Comparison of ENCODE assay signal across 12 cellular contexts in the genomic region with DNA sequence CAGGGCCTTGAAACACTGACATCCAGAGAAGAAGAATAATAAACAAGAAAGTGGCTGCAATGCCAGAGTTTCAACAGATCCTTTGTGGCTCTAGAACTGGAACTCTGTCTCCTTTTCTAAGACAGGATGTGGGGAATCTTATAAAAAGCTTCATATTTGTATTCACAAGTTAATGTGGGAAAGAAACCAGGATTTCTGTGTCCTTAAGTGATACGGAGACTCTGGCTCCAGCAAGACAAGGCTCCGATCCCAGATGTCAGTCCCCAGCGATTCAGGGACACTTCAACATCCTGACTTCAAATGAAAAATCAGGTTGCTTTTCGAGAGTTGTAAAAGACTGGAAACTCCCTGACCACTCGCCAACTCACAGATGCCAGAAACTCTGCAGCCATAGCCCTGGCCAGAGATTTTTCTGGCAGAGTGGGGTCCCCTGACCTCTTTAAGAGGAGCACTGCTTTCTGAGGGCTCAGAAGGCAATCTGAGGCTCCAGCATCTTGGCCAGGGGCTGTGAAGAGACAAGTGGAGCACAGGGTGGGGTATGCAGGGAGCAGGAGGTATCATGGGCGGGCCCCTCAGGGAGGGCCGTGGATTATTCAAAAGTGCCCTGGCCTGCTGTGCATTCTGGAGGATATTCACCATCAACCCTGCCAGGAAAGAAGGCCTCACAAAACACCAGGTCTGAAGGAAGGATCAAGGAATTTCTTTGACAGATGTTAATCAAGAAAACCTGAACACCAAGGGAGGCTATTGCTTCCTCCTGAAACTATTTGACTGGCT. TPM values are rescaled to one million over a fixed set of nuclear protein-coding genes. Genes with fewer than 3 reads are reported as not detected.
A peak's percentile ranks its signal among the peaks of the same experiment; 100 is the strongest.
DNase-seq lines count a peak whose midpoint lies in the region; TF ChIP-seq lines count a peak whose summit lies in the region.
"Had no signal": no experiment of that assay in that cellular context is flagged by ENCODE, and none has a peak within 500 bp of the region (broad histone marks: within the 10 kb centered on the region; RNA-seq: fewer than 3 reads in every experiment).

No MANE protein-coding gene starts in this region.

- intact Hi-C loops in esophagus squamous epithelium (cut with DNase I) = loop anchor here (10.0 kb wide), 1 partner anchor 81 kb away; no protein-coding TSS in a partner anchor
- intact Hi-C loops in transverse colon (cut with DNase I; ENCODE audit: low total_unique reads) = no loop called here

- no peak for TF ChIP-seq EP300 in transverse colon (IDR thresholded peaks at IDR 0.05; ENCODE audit: low read depth)

- no peaks in the 10 kb centered on the region for H3K36me3 Mint-ChIP-seq in mesothelial cell of epicardium

- TF ChIP-seq POLR2A in esophagus squamous epithelium (IDR thresholded peaks at IDR 0.05) (no peak), transverse colon (IDR thresholded peaks at IDR 0.05) (no peak)

- WGBS in esophagus squamous epithelium, 2 donors = 31 to 42% methylated on average over 7 of the region's 7 CpGs
- WGBS in transverse colon (ENCODE audit: low coverage in 1 of 2), 2 donors = 55 to 58% methylated on average over 2 to 7 of the region's 7 CpGs

- H3K27ac ChIP-seq in esophagus squamous epithelium = peak overlapping the region; percentile 16 to 69 (median 58)
- peak overlapping the region; percentile 33 to 44 for H3K27ac ChIP-seq in mucosa of rectum (ENCODE audit: low read depth in 2 of 2, low read length in 2 of 2)
- peak overlapping the region; percentile 34 to 58 (median 48) for H3K27ac ChIP-seq in transverse colon

- H3K9me3 Mint-ChIP-seq in mesothelial cell of epicardium = no peaks in the 10 kb centered on the region
- H3K9me3 Mint-ChIP-seq: activated B cell treated with CpG ODN at 0.5 μM for 24 hours; central memory CD8-positive, alpha-beta T cell; memory B cell had no signal

- H3K9me3 ChIP-seq in esophagus squamous epithelium = no peaks in the 10 kb centered on the region
- H3K9me3 ChIP-seq in mucosa of rectum (ENCODE audit: control insufficient read depth in 2 of 2, low read length in 2 of 2) = no peaks in the 10 kb centered on the region
- H3K9me3 ChIP-seq in transverse colon = no peaks in the 10 kb centered on the region

- no peak for TF ChIP-seq CTCF in esophagus squamous epithelium (IDR thresholded peaks at IDR 0.05)
- TF ChIP-seq CTCF in transverse colon (IDR thresholded peaks at IDR 0.05) = no peak
- no peak for TF ChIP-seq CTCF in GM13976 (IDR thresholded peaks at IDR 0.05; ENCODE audit: borderline replicate concordance, control extremely low read depth, extremely low read depth, insufficient read depth, missing control alignments)
- TF ChIP-seq CTCF in mesothelial cell of epicardium (IDR thresholded peaks at IDR 0.05; ENCODE audit: unreplicated experiment) = no peak

- no peak overlapping the region for H3K4me3 Mint-ChIP-seq in mesothelial cell of epicardium
- H3K4me3 Mint-ChIP-seq: activated B cell treated with CpG ODN at 0.5 μM for 24 hours; central memory CD8-positive, alpha-beta T cell; memory B cell had no signal

- in situ Hi-C loops in transverse colon (cut with MboI; ENCODE audit: low pct_ligation_motif_present in 1 of 4, low pct_unique_long_range_greater_than_20kb in 1 of 4, low sequenced_read_pairs in 3 of 4) (loop anchor here (25.0 kb wide), 2 partner anchors 669 to 694 kb away; a partner anchor contains a TSS), GM13976 (cut with MboI; ENCODE audit: low sequenced_read_pairs, unreplicated experiment) (loop anchor here (10.0 kb wide), 1 partner anchor 481 kb away; no protein-coding TSS in a partner anchor)

- H3K9ac ChIP-seq in mucosa of rectum (ENCODE audit: low read depth in 1 of 2, low read length in 2 of 2) = no peak overlapping the region

- DNase-seq in RPMI7951 (ENCODE audit: low read depth) (peak; percentile 75), esophagus squamous epithelium (lab: John Stamatoyannopoulos, UW) (no peak), transverse colon (no peak), NCI-H2081 treated with DMSO at 0.1 percent for 48 hours (lab: John Stamatoyannopoulos, UW) (no peak), GM13976 (ENCODE audit: low spot score) (no peak), mesothelial cell of epicardium (ENCODE audit: low spot score in 2 of 2, unreplicated experiment in 2 of 2) (no peak)
- DNase-seq: activated B cell treated with CpG ODN at 0.5 μM for 24 hours; activated T-cell treated with anti-CD3 and anti-CD28 coated beads, Interleukin-2, amount 50 U/mL, for 48 hours; stimulated activated CD8-positive, alpha-beta memory T cell treated with anti-CD3 and anti-CD28 coated beads, Interleukin-4, amount 100 ng/mL, for 48 hours had no signal

- H3K27me3 ChIP-seq in esophagus squamous epithelium = no peaks in the 10 kb centered on the region
- no peaks in the 10 kb centered on the region for H3K27me3 ChIP-seq in mucosa of rectum (ENCODE audit: control insufficient read depth in 2 of 2, insufficient read depth in 2 of 2, low read length in 2 of 2)
- H3K27me3 ChIP-seq in transverse colon = no peaks in the 10 kb centered on the region

- H3K27ac Mint-ChIP-seq in mesothelial cell of epicardium = no peak overlapping the region
- H3K27ac Mint-ChIP-seq: activated B cell treated with CpG ODN at 0.5 μM for 24 hours, memory B cell had no signal

- no peaks in the 10 kb centered on the region for H3K27me3 Mint-ChIP-seq in mesothelial cell of epicardium (ENCODE audit: low read depth)
- H3K27me3 Mint-ChIP-seq: activated B cell treated with CpG ODN at 0.5 μM for 24 hours had no signal

- peaks cover 0 to 36% (median 3%) of the 10 kb centered on the region in 3 donors for H3K4me1 ChIP-seq in esophagus squamous epithelium
- H3K4me1 ChIP-seq in mucosa of rectum (ENCODE audit: control insufficient read depth in 2 of 2, insufficient read depth in 2 of 2, low read length in 2 of 2) = peaks cover 0 to 3% of the 10 kb centered on the region in 2 donors
- peaks cover 5 to 19% (median 9%) of the 10 kb centered on the region in 4 donors for H3K4me1 ChIP-seq in transverse colon

- H3K4me3 ChIP-seq in esophagus squamous epithelium = no peak overlapping the region
- no peak overlapping the region for H3K4me3 ChIP-seq in mucosa of rectum (ENCODE audit: low read length in 2 of 2)
- H3K4me3 ChIP-seq in transverse colon = no peak overlapping the region

- H3K4me1 Mint-ChIP-seq in mesothelial cell of epicardium = peaks cover 7% of the 10 kb centered on the region
- H3K4me1 Mint-ChIP-seq: activated B cell treated with CpG ODN at 0.5 μM for 24 hours; central memory CD8-positive, alpha-beta T cell had no signal

- H3K36me3 ChIP-seq in esophagus squamous epithelium (no peaks in the 10 kb centered on the region), mucosa of rectum (ENCODE audit: control insufficient read depth in 2 of 2, insufficient read depth in 2 of 2, low read length in 2 of 2) (no peaks in the 10 kb centered on the region), transverse colon (no peaks in the 10 kb centered on the region)

RNA-seq across cellular contexts. Expression of a gene that starts 53.3 kb away (rescaled TPM):
- 87.8 and 110 TPM in 2 replicates for total RNA-seq in RPMI7951 (2014; rRNA removed; shearing (Covaris generic))
- 10 to 100 TPM; 24.0 to 48.8 (median 36.2) TPM for total RNA-seq in esophagus squamous epithelium
- 10 to 100 TPM in 3 of 4 donors, 1 to 10 TPM in 1; 8.0 to 44.5 (median 35.1) TPM for total RNA-seq in transverse colon
- 22.6 to 23.6 TPM (median 23.5 TPM) in 3 replicates for total RNA-seq in mesothelial cell of epicardium
